31 cellular contexts compared by ENCODE assay signal in genomic region chr12:85979641-85980040, GRCh38.
"Had no signal": no experiment of that assay in that cellular context is flagged by ENCODE, and none has a peak within 500 bp of the region (broad histone marks: within the 10 kb centered on the region; RNA-seq: fewer than 3 reads in every experiment).

No MANE protein-coding gene starts in this region.

- H3K4me1 ChIP-seq: esophagus muscularis mucosa, prostate gland, sigmoid colon, stomach, upper lobe of left lung, vagina had no signal

- H3K27me3 ChIP-seq: cardiac muscle cell, esophagus muscularis mucosa, hepatocyte, neutrophil, ovary, sigmoid colon, stomach, thyroid gland, upper lobe of left lung, vagina had no signal

- H3K9me3 Mint-ChIP-seq: naive B cell; nephron progenitor cell; stimulated activated naive B cell treated with anti-CD40 and anti-IgM and Interleukin-4, amounts not matched to agents 10 μg/mL and 1 μg/mL and 100 μg/mL, for 72 hours had no signal

- H3K4me2 ChIP-seq: hepatocyte, smooth muscle cell had no signal

- H3K4me3 ChIP-seq: cardiac muscle cell, esophagus muscularis mucosa, hepatocyte, ovary, prostate gland, sigmoid colon, smooth muscle cell, stomach, thyroid gland, upper lobe of left lung, vagina had no signal

- H2AFZ ChIP-seq: hepatocyte had no signal

- ATAC-seq: activated T-cell treated with anti-CD3 and anti-CD28 coated beads, Interleukin-2, amount 50 U/mL, for 72 hours; stimulated activated naive B cell treated with anti-CD40 and anti-IgM and Interleukin-4, amounts not matched to agents 10 μg/mL and 1 μg/mL and 100 μg/mL, for 72 hours had no signal

- H3K36me3 ChIP-seq: cardiac muscle cell, esophagus muscularis mucosa, neutrophil, ovary, prostate gland, sigmoid colon, stomach, thyroid gland, upper lobe of left lung, vagina had no signal

- H3K79me2 ChIP-seq: hepatocyte had no signal

- H3K27me3 Mint-ChIP-seq: activated naive CD8-positive, alpha-beta T cell; naive B cell; stimulated activated naive B cell treated with anti-CD40 and anti-IgM and Interleukin-4, amounts not matched to agents 10 μg/mL and 1 μg/mL and 100 μg/mL, for 72 hours had no signal

- H3K27ac Mint-ChIP-seq: activated naive CD8-positive, alpha-beta T cell; activated T-cell treated with anti-CD3 and anti-CD28 coated beads, Interleukin-2, amount 50 U/mL, for 72 hours; mesothelial cell of epicardium; naive B cell; nephron progenitor cell; stimulated activated naive B cell treated with anti-CD40 and anti-IgM and Interleukin-4, amounts not matched to agents 10 μg/mL and 1 μg/mL and 100 μg/mL, for 72 hours had no signal

- FAIRE-seq: endothelial cell of umbilical vein, frontal cortex had no signal

- DNase-seq: activated CD4-positive, alpha-beta T cell treated with anti-CD3 and anti-CD28 coated beads for 4 hours; activated CD4-positive, alpha-beta T cell treated with anti-CD3 and anti-CD28 coated beads, Interleukin-2, amount 50 U/mL, for 4 hours; activated effector memory CD4-positive, alpha-beta T cell treated with Interleukin-2 at 50 U/mL for 16 hours; activated naive CD4-positive, alpha-beta T cell treated with Interleukin-2 at 50 U/mL for 16 hours; activated T-cell treated with anti-CD3 and anti-CD28 coated beads for 4 hours; activated T-cell treated with anti-CD3 and anti-CD28 coated beads, Interleukin-2, amount 50 U/mL, for 72 hours; anterior cingulate cortex; cerebellar nuclear complex; glutamatergic neuron; islet precursor cell; naive B cell; nephron progenitor cell; ovary; sigmoid colon; stimulated activated CD4-positive, alpha-beta T cell treated with anti-CD3 and anti-CD28 coated beads, Interleukin-1b, Interleukin-23, amount 100 ng/mL, for 48 hours; stimulated activated naive B cell treated with anti-CD40 and anti-IgM and Interleukin-4, amounts not matched to agents 10 μg/mL and 1 μg/mL and 100 μg/mL, for 72 hours; stomach; thyroid gland; upper lobe of left lung had no signal

- H3K4me1 Mint-ChIP-seq: mesothelial cell of epicardium; naive B cell; nephron progenitor cell; stimulated activated naive B cell treated with anti-CD40 and anti-IgM and Interleukin-4, amounts not matched to agents 10 μg/mL and 1 μg/mL and 100 μg/mL, for 72 hours had no signal

- H3K4me3 Mint-ChIP-seq: activated naive CD8-positive, alpha-beta T cell; activated T-cell treated with anti-CD3 and anti-CD28 coated beads, Interleukin-2, amount 50 U/mL, for 72 hours; mesothelial cell of epicardium; naive B cell; nephron progenitor cell; stimulated activated naive B cell treated with anti-CD40 and anti-IgM and Interleukin-4, amounts not matched to agents 10 μg/mL and 1 μg/mL and 100 μg/mL, for 72 hours had no signal

- H3K36me3 Mint-ChIP-seq: activated naive CD8-positive, alpha-beta T cell; mesothelial cell of epicardium; naive B cell; stimulated activated naive B cell treated with anti-CD40 and anti-IgM and Interleukin-4, amounts not matched to agents 10 μg/mL and 1 μg/mL and 100 μg/mL, for 72 hours had no signal

- H3K27ac ChIP-seq: cardiac muscle cell, esophagus muscularis mucosa, hepatocyte, neutrophil, ovary, prostate gland, sigmoid colon, stomach, thyroid gland, upper lobe of left lung, vagina, VCaP had no signal

- H3K9me3 ChIP-seq: esophagus muscularis mucosa, neutrophil, ovary, prostate gland, sigmoid colon, stomach, thyroid gland, upper lobe of left lung, vagina had no signal
